Comparison of ENCODE assay signal across 8 cellular contexts in genomic region chr3:48446425-48447193, GRCh38. TPM values are rescaled to one million over a fixed set of nuclear protein-coding genes. Genes with fewer than 3 reads are reported as not detected.
DNase-seq lines count a peak whose midpoint lies in the region; ATAC-seq and TF ChIP-seq lines count a peak whose summit lies in the region.

TSS of gene ATRIP (plus strand) at chr3:48446737. CDS start at chr3:48446846, 109 bp downstream.

- peak within 1 kb of the TSS; percentile 91 for H3K27ac Mint-ChIP-seq in activated CD4-positive, alpha-beta T cell treated with anti-CD3 and anti-CD28 coated beads, Interleukin-2, amount 10 ng/mL, durations not matched to agents 24 days and 14 days

- no peaks in the 10 kb centered on the region for H3K27me3 ChIP-seq in colonic mucosa

- H3K4me1 ChIP-seq in colonic mucosa: peaks cover 3% of the 10 kb centered on the region

- H3K9ac ChIP-seq in colonic mucosa (ENCODE audit: low read depth in 2 of 2, low read length in 2 of 2): peak within 1 kb of the TSS; percentile 83 to 89

- H3K27ac ChIP-seq in colonic mucosa: peak within 1 kb of the TSS; percentile 92

- H3K9me3 ChIP-seq in colonic mucosa: no peaks in the 10 kb centered on the region

- H3K4me1 Mint-ChIP-seq in activated CD4-positive, alpha-beta T cell treated with anti-CD3 and anti-CD28 coated beads, Interleukin-2, amount 10 ng/mL, durations not matched to agents 24 days and 14 days: peaks cover 25% of the 10 kb centered on the region

- DNase-seq in AG10803 (ENCODE audit: low read depth) (peak; percentile 79), NCI-H526 treated with DMSO at 0.1 percent for 48 hours (lab: John Stamatoyannopoulos, UW) (peak; percentile 64), colonic mucosa (peak; percentile 92), left kidney (ENCODE audit: low read depth, low spot score) (peak; percentile 97)
- DNase-seq in activated CD4-positive, alpha-beta T cell treated with anti-CD3 and anti-CD28 coated beads, Interleukin-2, amount 10 ng/mL, durations not matched to agents 24 days and 14 days: peak; percentile 98
- DNase-seq in stimulated activated CD4-positive, alpha-beta T cell treated with anti-CD3 and anti-CD28 coated beads, Interleukin-1b, Interleukin-23, amount 100 ng/mL, for 48 hours: peak; percentile 83

- H3K9me3 Mint-ChIP-seq in activated CD4-positive, alpha-beta T cell treated with anti-CD3 and anti-CD28 coated beads, Interleukin-2, amount 10 ng/mL, durations not matched to agents 24 days and 14 days: no peaks in the 10 kb centered on the region

- peaks cover 39% of the 10 kb centered on the region for H3K36me3 Mint-ChIP-seq in activated CD4-positive, alpha-beta T cell treated with anti-CD3 and anti-CD28 coated beads, Interleukin-2, amount 10 ng/mL, durations not matched to agents 24 days and 14 days (ENCODE audit: low read depth)

- ATAC-seq in GM19025 (IDR thresholded peaks at IDR 0.05; ENCODE audit: low read depth, unreplicated experiment) (peak; percentile 88), HG03280 (IDR thresholded peaks at IDR 0.05; ENCODE audit: unreplicated experiment) (peak; percentile 91)

- H3K27me3 Mint-ChIP-seq in activated CD4-positive, alpha-beta T cell treated with anti-CD3 and anti-CD28 coated beads, Interleukin-2, amount 10 ng/mL, durations not matched to agents 24 days and 14 days: no peaks in the 10 kb centered on the region

- intact Hi-C loops in activated CD4-positive, alpha-beta T cell treated with anti-CD3 and anti-CD28 coated beads, Interleukin-2, amount 10 ng/mL, durations not matched to agents 24 days and 14 days (cut with micrococcal nuclease): loop anchor here (1.0 to 2.0 kb wide), 3 partner anchors 27 to 189 kb away; partner anchors contain the start of gene SLC26A6
- intact Hi-C loops in colonic mucosa (cut with DNase I): no loop called here

- H3K36me3 ChIP-seq in colonic mucosa: no peaks in the 10 kb centered on the region

- H3K4me3 Mint-ChIP-seq in activated CD4-positive, alpha-beta T cell treated with anti-CD3 and anti-CD28 coated beads, Interleukin-2, amount 10 ng/mL, durations not matched to agents 24 days and 14 days: peak within 1 kb of the TSS; percentile 93

- TF ChIP-seq CTCF in AG10803 (conservative IDR thresholded peaks at IDR 0.05; ENCODE audit: low read length): no peak
- TF ChIP-seq CTCF in colonic mucosa (IDR thresholded peaks at IDR 0.05): no peak

- H3K4me3 ChIP-seq in AG10803 (ENCODE audit: low read length) (peak within 1 kb of the TSS; percentile 90), colonic mucosa (peak within 1 kb of the TSS; percentile 99)

RNA-seq across cellular contexts. Expression of gene ATRIP, which starts in this region (rescaled TPM):
- total RNA-seq in activated CD4-positive, alpha-beta T cell treated with anti-CD3 and anti-CD28 coated beads, Interleukin-2, amount 10 ng/mL, durations not matched to agents 24 days and 14 days: 18.3 and 20.0 TPM in 2 replicates
- total RNA-seq in colonic mucosa: 1 to 10 TPM; 3.2 to 8.6 TPM

Comparison
In these comparisons a context has a peak if more than half of its experiments do, and no peak if none do; other contexts are left out.
1. Peak in every context shown above with its lines: DNase-seq, ATAC-seq, H3K4me3 ChIP-seq and H3K27ac ChIP-seq.